In the genomic region with DNA sequence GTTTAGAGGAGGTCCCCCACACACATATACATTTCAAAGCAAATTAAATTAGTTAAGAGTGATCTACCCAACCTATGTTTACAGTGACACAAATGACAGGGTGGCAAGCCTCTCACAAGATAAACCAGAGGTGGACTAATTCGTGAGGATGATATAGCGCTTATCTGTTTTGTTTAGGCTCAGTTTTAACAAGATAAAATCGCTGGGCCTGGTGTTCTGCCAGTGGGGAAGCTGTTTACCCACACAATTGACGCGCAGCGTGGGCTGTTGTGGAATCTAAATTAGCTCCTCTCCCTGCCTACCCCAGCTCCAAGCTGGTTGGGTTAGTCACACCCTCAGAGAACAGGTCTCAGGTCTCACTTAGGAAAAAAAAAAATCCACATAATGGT, we compare ENCODE assay signal across 31 cellular contexts. TPM values are rescaled to one million over a fixed set of nuclear protein-coding genes. Genes with fewer than 3 reads are reported as not detected.
"Had no signal": no experiment of that assay in that cellular context is flagged by ENCODE, and none has a peak within 500 bp of the region (broad histone marks: within the 10 kb centered on the region; RNA-seq: fewer than 3 reads in every experiment).

No MANE protein-coding gene starts in this region.

- H3K27ac Mint-ChIP-seq: activated CD4-positive, alpha-beta T cell treated with anti-CD3 and anti-CD28 coated beads, Interleukin-2, amount 10 ng/mL, durations not matched to agents 24 days and 14 days; activated CD8-positive, alpha-beta T cell treated with anti-CD3 and anti-CD28 coated beads for 36 hours; activated naive CD8-positive, alpha-beta T cell treated with anti-CD3 and anti-CD28 coated beads for 36 hours; activated T-cell treated with anti-CD3 and anti-CD28 coated beads, Interleukin-2, amount 50 U/mL, for 72 hours; activated T-helper 17 cell treated with anti-CD3 and anti-CD28 coated beads, Interleukin-2, amount 50 U/mL, for 72 hours had no signal

- H3K4me3 Mint-ChIP-seq: activated CD4-positive, alpha-beta T cell treated with anti-CD3 and anti-CD28 coated beads, Interleukin-2, amount 10 ng/mL, durations not matched to agents 24 days and 14 days; activated CD8-positive, alpha-beta T cell treated with anti-CD3 and anti-CD28 coated beads for 36 hours; activated naive CD8-positive, alpha-beta T cell treated with anti-CD3 and anti-CD28 coated beads for 36 hours; activated T-cell treated with anti-CD3 and anti-CD28 coated beads, Interleukin-2, amount 50 U/mL, for 72 hours; activated T-helper 17 cell treated with anti-CD3 and anti-CD28 coated beads, Interleukin-2, amount 50 U/mL, for 72 hours; central memory CD8-positive, alpha-beta T cell had no signal

- H3K4me1 Mint-ChIP-seq: activated CD4-positive, alpha-beta T cell treated with anti-CD3 and anti-CD28 coated beads, Interleukin-2, amount 10 ng/mL, durations not matched to agents 24 days and 14 days; activated naive CD8-positive, alpha-beta T cell treated with anti-CD3 and anti-CD28 coated beads for 36 hours; activated T-helper 17 cell treated with anti-CD3 and anti-CD28 coated beads, Interleukin-2, amount 50 U/mL, for 72 hours; central memory CD8-positive, alpha-beta T cell had no signal

- H3K9me3 Mint-ChIP-seq: activated CD4-positive, alpha-beta T cell treated with anti-CD3 and anti-CD28 coated beads, Interleukin-2, amount 10 ng/mL, durations not matched to agents 24 days and 14 days; activated CD8-positive, alpha-beta T cell treated with anti-CD3 and anti-CD28 coated beads for 36 hours; activated naive CD8-positive, alpha-beta T cell treated with anti-CD3 and anti-CD28 coated beads for 36 hours; activated T-cell treated with anti-CD3 and anti-CD28 coated beads, Interleukin-2, amount 50 U/mL, for 72 hours; activated T-helper 17 cell treated with anti-CD3 and anti-CD28 coated beads, Interleukin-2, amount 50 U/mL, for 72 hours; central memory CD8-positive, alpha-beta T cell had no signal

- H3K27me3 Mint-ChIP-seq: activated naive CD8-positive, alpha-beta T cell treated with anti-CD3 and anti-CD28 coated beads for 36 hours had no signal

- H3K36me3 ChIP-seq: cardiac muscle cell had no signal

- H3K9ac ChIP-seq: KMS-11 had no signal

- DNase-seq: activated CD4-positive, alpha-beta T cell treated with anti-CD3 and anti-CD28 coated beads, Interleukin-2, amount 10 ng/mL, durations not matched to agents 24 days and 14 days; activated CD4-positive, alpha-beta T cell treated with anti-CD3 and anti-CD28 coated beads, Interleukin-2, amount 50 U/mL, for 4 hours; activated CD8-positive, alpha-beta T cell treated with anti-CD3 and anti-CD28 coated beads for 36 hours; activated effector memory CD4-positive, alpha-beta T cell treated with anti-CD3 and anti-CD28 coated beads, Interleukin-2, amount 50 U/mL, for 16 hours; activated naive CD4-positive, alpha-beta T cell; activated naive CD4-positive, alpha-beta T cell treated with anti-CD3 and anti-CD28 coated beads, Interleukin-2, amount 50 U/mL, for 16 hours; activated naive CD8-positive, alpha-beta T cell treated with anti-CD3 and anti-CD28 coated beads for 36 hours; activated T-cell treated with anti-CD3 and anti-CD28 coated beads, Interleukin-2, amount 50 U/mL, for 1 hour; activated T-cell treated with anti-CD3 and anti-CD28 coated beads, Interleukin-2, amount 50 U/mL, for 72 hours; amniotic stem cell; aorta; MM.1S; MV-4-11; NCI-H1092; NCI-H1436 treated with DMSO at 0.1 percent for 48 hours; NCI-H1694 treated with DMSO at 0.1 percent for 48 hours; NCI-H2029; NCI-H345; NCI-H524 treated with DMSO at 0.1 percent for 48 hours; NCI-H774; PC-9; SW 1271; T1000 had no signal

- H3K36me3 Mint-ChIP-seq: activated naive CD8-positive, alpha-beta T cell treated with anti-CD3 and anti-CD28 coated beads for 36 hours had no signal

- H3K4me3 ChIP-seq: cardiac muscle cell, PC-9, SK-N-MC had no signal

- H3K27ac ChIP-seq: cardiac muscle cell, KMS-11, PC-9, RWPE1, SK-N-MC had no signal

RNA-seq across cellular contexts. Expression of a gene that starts 16.7 kb away (rescaled TPM):
- total RNA-seq: LHCN-M2, OCI-LY7 had no signal
